In genomic region chr10:89022734-89023133, GRCh38 we compare ENCODE assay signal across 16 cellular contexts. TPM values are rescaled to one million over a fixed set of nuclear protein-coding genes. Genes with fewer than 3 reads are reported as not detected.
A peak's percentile ranks its signal among the peaks of the same experiment; 100 is the strongest.
DNase-seq lines count a peak whose midpoint lies in the region; ATAC-seq and TF ChIP-seq lines count a peak whose summit lies in the region.
"Had no signal": no experiment of that assay in that cellular context is flagged by ENCODE, and none has a peak within 500 bp of the region (broad histone marks: within the 10 kb centered on the region; RNA-seq: fewer than 3 reads in every experiment).

No MANE protein-coding gene starts in this region.

- H3K79me1 ChIP-seq in trophoblast cell (ENCODE audit: low read length) = no peaks in the 10 kb centered on the region

- no peak for DNase-seq in activated T-cell treated with anti-CD3 and anti-CD28 coated beads, Interleukin-2, amount 50 U/mL, for 72 hours
- no peak for DNase-seq in activated T-cell treated with anti-CD3 and anti-CD28 coated beads, Interleukin-2, amount 50 U/mL, for 48 hours
- DNase-seq in foreskin keratinocyte (peak; percentile 74 to 88), trophoblast cell (peak; percentile 18 to 63), PC-3 (no peak), glutamatergic neuron (no peak), OCI-M2 (lab: John Stamatoyannopoulos, UW; ENCODE audit: unreplicated experiment) (no peak)
- DNase-seq in activated CD4-positive, alpha-beta memory T cell treated with anti-CD3 and anti-CD28 coated beads, Interleukin-2, amount 10 ng/mL, durations not matched to agents 7 days and 5 days = no peak
- DNase-seq: BE2C; CD4-positive, alpha-beta T cell; MV-4-11; NCI-H1417; NCI-H1930; NCI-H446; NCI-H69 had no signal

- H3K27ac ChIP-seq in foreskin keratinocyte = no peak overlapping the region
- no peak overlapping the region for H3K27ac ChIP-seq in trophoblast cell (ENCODE audit: low read depth, low read length)
- no peak overlapping the region for H3K27ac ChIP-seq in PC-3 (ENCODE audit: low read length)
- H3K27ac ChIP-seq: 22Rv1 had no signal

- H3K18ac ChIP-seq in trophoblast cell (ENCODE audit: low read length) = no peak overlapping the region

- H3K36me3 ChIP-seq in trophoblast cell (ENCODE audit: control insufficient read depth in 1 of 2, insufficient read depth in 2 of 2, low read length in 2 of 2) (no peaks in the 10 kb centered on the region), PC-3 (ENCODE audit: low read depth, low read length) (no peaks in the 10 kb centered on the region)
- H3K36me3 ChIP-seq: BE2C had no signal

- no peak overlapping the region for H2BK12ac ChIP-seq in trophoblast cell (ENCODE audit: low read length)

- H3K9me2 ChIP-seq in PC-3 (replicated peaks; ENCODE audit: low read length) = no peaks in the 10 kb centered on the region

- WGBS in trophoblast cell (ENCODE audit: extremely low coverage, insufficient coverage, insufficient read length) = no CpG with 5 or more reads among the region's 2 CpGs

- H3K4me1 ChIP-seq in foreskin keratinocyte (peaks cover 7% of the 10 kb centered on the region), trophoblast cell (ENCODE audit: control insufficient read depth in 1 of 2, insufficient read depth in 2 of 2, low read length in 2 of 2) (no peaks in the 10 kb centered on the region), PC-3 (ENCODE audit: insufficient read depth, low read length) (no peaks in the 10 kb centered on the region)
- H3K4me1 ChIP-seq: BE2C had no signal

- no peak overlapping the region for H3K4me3 ChIP-seq in trophoblast cell (ENCODE audit: low read depth, low read length)
- no peak overlapping the region for H3K4me3 ChIP-seq in PC-3 (ENCODE audit: low read length)

- no peak overlapping the region for H4K8ac ChIP-seq in trophoblast cell (ENCODE audit: low read depth, low read length)

- no peak overlapping the region for H3K14ac ChIP-seq in trophoblast cell (ENCODE audit: low read length)

- no peak overlapping the region for H2BK5ac ChIP-seq in trophoblast cell (ENCODE audit: low read depth, low read length, poor library complexity)

- no peak overlapping the region for H3K4ac ChIP-seq in trophoblast cell (ENCODE audit: low read depth, low read length)

- CTCF ChIA-PET in PC-3 (lab: Charles Lee) = no interaction called here
- CTCF ChIA-PET in activated CD4-positive, alpha-beta memory T cell treated with anti-CD3 and anti-CD28 coated beads, Interleukin-2, amount 10 ng/mL, durations not matched to agents 7 days and 5 days (lab: Charles Lee) = interaction anchor here (1.4 kb wide), 1 partner anchor 191 kb away, joined by 3 read pairs; no protein-coding TSS in a partner anchor

- no peak overlapping the region for H3K23ac ChIP-seq in trophoblast cell (ENCODE audit: low read length)

- H4K91ac ChIP-seq in trophoblast cell (ENCODE audit: low read depth, low read length) = no peak overlapping the region

- TF ChIP-seq CTCF in foreskin keratinocyte (conservative IDR thresholded peaks at IDR 0.05) (no peak), PC-3 (conservative IDR thresholded peaks at IDR 0.05; ENCODE audit: low read depth, low read length) (no peak), glutamatergic neuron (IDR thresholded peaks at IDR 0.05; ENCODE audit: partially characterized antibody, unreplicated experiment) (no peak)

- H3K36me3 Mint-ChIP-seq in activated T-cell treated with anti-CD3 and anti-CD28 coated beads, Interleukin-2, amount 50 U/mL, for 72 hours (ENCODE audit: insufficient read depth in 2 of 2) = peaks cover 19 to 30% of the 10 kb centered on the region in 2 donors
- peaks cover 11% of the 10 kb centered on the region for H3K36me3 Mint-ChIP-seq in glutamatergic neuron (ENCODE audit: unreplicated experiment)
- peaks cover 58% of the 10 kb centered on the region for H3K36me3 Mint-ChIP-seq in activated CD4-positive, alpha-beta memory T cell treated with anti-CD3 and anti-CD28 coated beads, Interleukin-2, amount 10 ng/mL, durations not matched to agents 7 days and 5 days (ENCODE audit: low read depth)

- H3K4me3 Mint-ChIP-seq in activated T-cell treated with anti-CD3 and anti-CD28 coated beads, Interleukin-2, amount 50 U/mL, for 72 hours = no peak overlapping the region
- no peak overlapping the region for H3K4me3 Mint-ChIP-seq in glutamatergic neuron (ENCODE audit: unreplicated experiment)
- H3K4me3 Mint-ChIP-seq in activated CD4-positive, alpha-beta memory T cell treated with anti-CD3 and anti-CD28 coated beads, Interleukin-2, amount 10 ng/mL, durations not matched to agents 7 days and 5 days = no peak overlapping the region
- H3K4me3 Mint-ChIP-seq: CD4-positive, alpha-beta T cell had no signal

- H3K4me2 ChIP-seq in trophoblast cell (ENCODE audit: low read length) (no peak overlapping the region), PC-3 (ENCODE audit: low read length) (no peak overlapping the region)

- no peak for ATAC-seq in activated T-cell treated with anti-CD3 and anti-CD28 coated beads, Interleukin-2, amount 50 U/mL, for 72 hours (replicated peaks in 1 of 2)
- ATAC-seq in foreskin keratinocyte (peak; percentile 56), PC-3 (no peak)

- no peak overlapping the region for H2AFZ ChIP-seq in trophoblast cell (ENCODE audit: insufficient read depth, low read length, poor library complexity)
- no peak overlapping the region for H2AFZ ChIP-seq in PC-3 (ENCODE audit: low read length)

- H3K9ac ChIP-seq in trophoblast cell (ENCODE audit: low read length) (no peak overlapping the region), PC-3 (ENCODE audit: low read length) (no peak overlapping the region)

- H3K27ac Mint-ChIP-seq in activated T-cell treated with anti-CD3 and anti-CD28 coated beads, Interleukin-2, amount 50 U/mL, for 72 hours = peak overlapping the region; percentile 26
- H3K27ac Mint-ChIP-seq in glutamatergic neuron (ENCODE audit: unreplicated experiment) = no peak overlapping the region
- no peak overlapping the region for H3K27ac Mint-ChIP-seq in activated CD4-positive, alpha-beta memory T cell treated with anti-CD3 and anti-CD28 coated beads, Interleukin-2, amount 10 ng/mL, durations not matched to agents 7 days and 5 days
- H3K27ac Mint-ChIP-seq: CD4-positive, alpha-beta T cell had no signal

- no peaks in the 10 kb centered on the region for H4K20me1 ChIP-seq in PC-3 (ENCODE audit: low read length)

- no TSS peak for BruUV-seq in PC-3 (replicated peaks; lab: Mats Ljungman, UMichigan)

- H3K9me3 Mint-ChIP-seq in activated T-cell treated with anti-CD3 and anti-CD28 coated beads, Interleukin-2, amount 50 U/mL, for 72 hours = peaks cover 1 to 5% of the 10 kb centered on the region in 2 donors
- peaks cover 3% of the 10 kb centered on the region for H3K9me3 Mint-ChIP-seq in glutamatergic neuron (ENCODE audit: unreplicated experiment)
- H3K9me3 Mint-ChIP-seq in activated CD4-positive, alpha-beta memory T cell treated with anti-CD3 and anti-CD28 coated beads, Interleukin-2, amount 10 ng/mL, durations not matched to agents 7 days and 5 days = peaks cover 5% of the 10 kb centered on the region
- H3K9me3 Mint-ChIP-seq: CD4-positive, alpha-beta T cell had no signal

- POLR2A ChIA-PET in PC-3 (lab: Charles Lee; ENCODE audit: unreplicated experiment) = no interaction called here
- POLR2A ChIA-PET in activated CD4-positive, alpha-beta memory T cell treated with anti-CD3 and anti-CD28 coated beads, Interleukin-2, amount 10 ng/mL, durations not matched to agents 7 days and 5 days (lab: Charles Lee) = interaction anchor here (1.6 kb wide), 1 partner anchor 86 kb away, joined by 4 read pairs; no protein-coding TSS in a partner anchor

- H3K79me2 ChIP-seq in trophoblast cell (ENCODE audit: control insufficient read depth, insufficient read depth, low read length, poor library complexity) (no peaks in the 10 kb centered on the region), PC-3 (ENCODE audit: low read length) (no peaks in the 10 kb centered on the region)

- no peaks in the 10 kb centered on the region for H3F3A ChIP-seq in PC-3 (ENCODE audit: low read length, unreplicated experiment)

- no peak overlapping the region for H2AK5ac ChIP-seq in trophoblast cell (ENCODE audit: low read length)

- H3K27me3 Mint-ChIP-seq in activated T-cell treated with anti-CD3 and anti-CD28 coated beads, Interleukin-2, amount 50 U/mL, for 72 hours (ENCODE audit: low read depth) = no peaks in the 10 kb centered on the region
- peaks cover 2% of the 10 kb centered on the region for H3K27me3 Mint-ChIP-seq in glutamatergic neuron (ENCODE audit: unreplicated experiment)
- no peaks in the 10 kb centered on the region for H3K27me3 Mint-ChIP-seq in activated CD4-positive, alpha-beta memory T cell treated with anti-CD3 and anti-CD28 coated beads, Interleukin-2, amount 10 ng/mL, durations not matched to agents 7 days and 5 days
- H3K27me3 Mint-ChIP-seq: CD4-positive, alpha-beta T cell had no signal

- H2BK120ac ChIP-seq in trophoblast cell (ENCODE audit: insufficient read depth, low read length, poor library complexity) = no peak overlapping the region

- no peak overlapping the region for H4K12ac ChIP-seq in trophoblast cell (ENCODE audit: low read depth, low read length)

- H3K27me3 ChIP-seq in foreskin keratinocyte = no peaks in the 10 kb centered on the region
- no peaks in the 10 kb centered on the region for H3K27me3 ChIP-seq in trophoblast cell (ENCODE audit: insufficient read depth, low read length)
- H3K27me3 ChIP-seq in PC-3 (ENCODE audit: low read length) = no peaks in the 10 kb centered on the region
- H3K27me3 ChIP-seq: BE2C had no signal

- H3K4me1 Mint-ChIP-seq in activated T-cell treated with anti-CD3 and anti-CD28 coated beads, Interleukin-2, amount 50 U/mL, for 72 hours (ENCODE audit: low read depth) = peaks cover 14% of the 10 kb centered on the region
- no peaks in the 10 kb centered on the region for H3K4me1 Mint-ChIP-seq in glutamatergic neuron (ENCODE audit: low read depth, unreplicated experiment)
- no peaks in the 10 kb centered on the region for H3K4me1 Mint-ChIP-seq in activated CD4-positive, alpha-beta memory T cell treated with anti-CD3 and anti-CD28 coated beads, Interleukin-2, amount 10 ng/mL, durations not matched to agents 7 days and 5 days

- H3K9me3 ChIP-seq in trophoblast cell (ENCODE audit: insufficient read depth, low read depth, low read length) = peaks cover 2% of the 10 kb centered on the region
- no peaks in the 10 kb centered on the region for H3K9me3 ChIP-seq in PC-3 (ENCODE audit: low read length)
- H3K9me3 ChIP-seq: BE2C had no signal

- intact Hi-C loops in PC-3 (cut with micrococcal nuclease) = no loop called here

RNA-seq across cellular contexts. Expression of gene FAS, which starts 32.1 kb away (rescaled TPM):
- total RNA-seq in activated T-cell treated with anti-CD3 and anti-CD28 coated beads, Interleukin-2, amount 50 U/mL, for 72 hours = 100 to 1,000 TPM; 111 to 138 TPM
- total RNA-seq in foreskin keratinocyte (18.0 and 24.1 TPM in 2 replicates), PC-3 (2014; rRNA removed) (3.5 and 4.8 TPM in 2 replicates), glutamatergic neuron (ENCODE audit: unreplicated experiment) (0.69 TPM)
- polyA plus RNA-seq in foreskin keratinocyte = 8.5 and 12.4 TPM in 2 replicates
- 2.8 and 3.2 TPM in 2 replicates for polyA plus RNA-seq in trophoblast cell (2013)
- total RNA-seq in activated CD4-positive, alpha-beta memory T cell treated with anti-CD3 and anti-CD28 coated beads, Interleukin-2, amount 10 ng/mL, durations not matched to agents 7 days and 5 days = 10 to 100 TPM; 91.1 to 96.4 TPM

Comparison
In these comparisons a context has a peak if more than half of its experiments do, and no peak if none do; other contexts are left out.
1. DNase-seq: peak in foreskin keratinocyte (2 of 2) and trophoblast cell (2 of 2); none in activated T-cell treated with anti-CD3 and anti-CD28 coated beads, Interleukin-2, amount 50 U/mL, for 72 hours (0 of 2), activated T-cell treated with anti-CD3 and anti-CD28 coated beads, Interleukin-2, amount 50 U/mL, for 48 hours (0 of 2), PC-3 (single experiment), glutamatergic neuron (single experiment), activated CD4-positive, alpha-beta memory T cell treated with anti-CD3 and anti-CD28 coated beads, Interleukin-2, amount 10 ng/mL, durations not matched to agents 7 days and 5 days (single experiment) and OCI-M2 (single experiment).